ENCODE assay signal across 19 cellular contexts in genomic region chr11:72009156-72009555, GRCh38. TPM values are rescaled to one million over a fixed set of nuclear protein-coding genes. Genes with fewer than 3 reads are reported as not detected.
DNase-seq lines count a peak whose midpoint lies in the region; ATAC-seq and TF ChIP-seq lines count a peak whose summit lies in the region.
"Had no signal": no experiment of that assay in that cellular context is flagged by ENCODE, and none has a peak within 500 bp of the region (broad histone marks: within the 10 kb centered on the region; RNA-seq: fewer than 3 reads in every experiment).

No MANE protein-coding gene starts in this region.

- H3K36me3 Mint-ChIP-seq in CD8-positive, alpha-beta memory T cell: peaks cover 4 to 99% (median 25%) of the 10 kb centered on the region in 3 donors
- peaks cover 100% of the 10 kb centered on the region for H3K36me3 Mint-ChIP-seq in activated T-helper 17 cell treated with anti-CD3 and anti-CD28 coated beads, Interleukin-2, amount 50 U/mL, for 72 hours (ENCODE audit: low read depth)
- peaks cover 28% of the 10 kb centered on the region for H3K36me3 Mint-ChIP-seq in neural progenitor cell

- in situ Hi-C loops in G401 (cut with HindIII; ENCODE audit: low sequenced_read_pairs): no loop called here

- peaks cover 14% of the 10 kb centered on the region for H3F3A ChIP-seq in neural progenitor cell (ENCODE audit: low read depth)

- H3K4me3 ChIP-seq in CD8-positive, alpha-beta memory T cell (ENCODE audit: low read length): no peak overlapping the region
- H3K4me3 ChIP-seq in neural progenitor cell: no peak overlapping the region
- H3K4me3 ChIP-seq: A549, GM12878, SJSA1 had no signal

- CTCF ChIA-PET in CD8-positive, alpha-beta memory T cell (lab: Charles Lee): interaction anchor here (1.3 to 2.3 kb wide), 2 partner anchors 16 to 135 kb away, joined by 3 to 5 read pairs; no protein-coding TSS in a partner anchor

- DNase-seq in activated CD8-positive, alpha-beta memory T cell treated with anti-CD3 and anti-CD28 coated beads for 24 hours: peak; percentile 42
- DNase-seq in activated CD8-positive, alpha-beta memory T cell treated with anti-CD3 and anti-CD28 coated beads, Interleukin-2, amount 50 U/mL, for 48 hours: no peak
- no peak for DNase-seq in CD8-positive, alpha-beta memory T cell
- DNase-seq in neural progenitor cell (ENCODE audit: low spot score) (no peak), Ammon's horn (ENCODE audit: low spot score) (no peak), G401 (ENCODE audit: low spot score) (no peak)
- DNase-seq: Calu3, GOT3, KBM-7, NCI-H1092, NCI-H2227 treated with DMSO at 0.1 percent for 48 hours, NCI-H526 treated with DMSO at 0.1 percent for 48 hours, OCI-M1 had no signal

- POLR2A ChIA-PET in CD8-positive, alpha-beta memory T cell (lab: Charles Lee): no interaction called here

- H3K36me3 ChIP-seq in CD8-positive, alpha-beta memory T cell (ENCODE audit: insufficient read depth, low read length): peaks cover 87% of the 10 kb centered on the region
- no peaks in the 10 kb centered on the region for H3K36me3 ChIP-seq in neural progenitor cell

- H3K27ac ChIP-seq in CD8-positive, alpha-beta memory T cell (ENCODE audit: low read depth, low read length): no peak overlapping the region
- no peak overlapping the region for H3K27ac ChIP-seq in neural progenitor cell
- H3K27ac ChIP-seq: A549, SJSA1 had no signal

- no peak overlapping the region for H3K4me2 ChIP-seq in neural progenitor cell
- H3K4me2 ChIP-seq: A549 had no signal

- H3K4me3 Mint-ChIP-seq in CD8-positive, alpha-beta memory T cell: no peak overlapping the region
- no peak overlapping the region for H3K4me3 Mint-ChIP-seq in activated T-helper 17 cell treated with anti-CD3 and anti-CD28 coated beads, Interleukin-2, amount 50 U/mL, for 72 hours
- peak overlapping the region; percentile 3 for H3K4me3 Mint-ChIP-seq in neural progenitor cell
- H3K4me3 Mint-ChIP-seq: CD14-positive monocyte had no signal

- TF ChIP-seq CTCF in neural progenitor cell (IDR thresholded peaks at IDR 0.05): no peak

- no peaks in the 10 kb centered on the region for H3K4me1 ChIP-seq in CD8-positive, alpha-beta memory T cell (ENCODE audit: insufficient read depth, low read length)
- no peaks in the 10 kb centered on the region for H3K4me1 ChIP-seq in neural progenitor cell
- H3K4me1 ChIP-seq: SJSA1 had no signal

- H2AFZ ChIP-seq in neural progenitor cell (replicated peaks): no peak overlapping the region

- no peaks in the 10 kb centered on the region for H3K79me2 ChIP-seq in neural progenitor cell (ENCODE audit: low read depth)

- no peaks in the 10 kb centered on the region for H3K27me3 ChIP-seq in CD8-positive, alpha-beta memory T cell (ENCODE audit: insufficient read depth, low read length, poor library complexity, severe bottlenecking)
- no peaks in the 10 kb centered on the region for H3K27me3 ChIP-seq in neural progenitor cell
- H3K27me3 ChIP-seq: SJSA1 had no signal

- peaks cover 0 to 1% (median 0%) of the 10 kb centered on the region in 3 donors for H3K4me1 Mint-ChIP-seq in CD8-positive, alpha-beta memory T cell
- no peaks in the 10 kb centered on the region for H3K4me1 Mint-ChIP-seq in activated T-helper 17 cell treated with anti-CD3 and anti-CD28 coated beads, Interleukin-2, amount 50 U/mL, for 72 hours
- no peaks in the 10 kb centered on the region for H3K4me1 Mint-ChIP-seq in neural progenitor cell
- H3K4me1 Mint-ChIP-seq: CD14-positive monocyte had no signal

- H3K9me3 ChIP-seq in CD8-positive, alpha-beta memory T cell (ENCODE audit: low read length): no peaks in the 10 kb centered on the region
- H3K9me3 ChIP-seq in neural progenitor cell (ENCODE audit: low read depth): no peaks in the 10 kb centered on the region
- H3K9me3 ChIP-seq: A549, SJSA1 had no signal

- H3K27ac Mint-ChIP-seq in CD8-positive, alpha-beta memory T cell: peak overlapping the region in 5 of 8 donors; percentile 36 to 75 (median 64)
- H3K27ac Mint-ChIP-seq in activated T-helper 17 cell treated with anti-CD3 and anti-CD28 coated beads, Interleukin-2, amount 50 U/mL, for 72 hours: peak overlapping the region; percentile 53
- no peak overlapping the region for H3K27ac Mint-ChIP-seq in neural progenitor cell

- H4K20me1 ChIP-seq in neural progenitor cell (ENCODE audit: low read depth): peaks cover 47% of the 10 kb centered on the region

- H3K9me3 Mint-ChIP-seq in CD8-positive, alpha-beta memory T cell: no peaks in the 10 kb centered on the region
- H3K9me3 Mint-ChIP-seq in activated T-helper 17 cell treated with anti-CD3 and anti-CD28 coated beads, Interleukin-2, amount 50 U/mL, for 72 hours: no peaks in the 10 kb centered on the region
- no peaks in the 10 kb centered on the region for H3K9me3 Mint-ChIP-seq in neural progenitor cell

- peaks cover 0 to 3% of the 10 kb centered on the region in 2 donors for H3K27me3 Mint-ChIP-seq in CD8-positive, alpha-beta memory T cell
- no peaks in the 10 kb centered on the region for H3K27me3 Mint-ChIP-seq in activated T-helper 17 cell treated with anti-CD3 and anti-CD28 coated beads, Interleukin-2, amount 50 U/mL, for 72 hours
- peaks cover 18% of the 10 kb centered on the region for H3K27me3 Mint-ChIP-seq in neural progenitor cell (ENCODE audit: insufficient read depth, low read depth)

- no peak for ATAC-seq in activated T-helper 17 cell treated with anti-CD3 and anti-CD28 coated beads, Interleukin-2, amount 50 U/mL, for 72 hours (replicated peaks)
- ATAC-seq in GM18873 (IDR thresholded peaks at IDR 0.05; ENCODE audit: low FRiP score, unreplicated experiment): no peak
- ATAC-seq: A549, GM12878 had no signal

- H3K9ac ChIP-seq in neural progenitor cell: no peak overlapping the region

RNA-seq across cellular contexts. Expression of gene IL18BP, which starts 10.4 kb away (rescaled TPM):
- total RNA-seq in CD8-positive, alpha-beta memory T cell: 1 to 10 TPM; 8.5 to 9.5 TPM
- 21.8 TPM for polyA plus RNA-seq in CD8-positive, alpha-beta memory T cell
- 10 to 100 TPM; 18.4 to 21.9 TPM for total RNA-seq in activated T-helper 17 cell treated with anti-CD3 and anti-CD28 coated beads, Interleukin-2, amount 50 U/mL, for 72 hours
- total RNA-seq in neural progenitor cell (ENCODE audit: low replicate concordance): 7.5 and 10.3 TPM in 2 replicates
- total RNA-seq in G401 (2014; rRNA removed; shearing (Covaris generic)): 0.25 and 5.6 TPM in 2 replicates
